Comparison of ENCODE assay signal across 8 cellular contexts in the genomic region with DNA sequence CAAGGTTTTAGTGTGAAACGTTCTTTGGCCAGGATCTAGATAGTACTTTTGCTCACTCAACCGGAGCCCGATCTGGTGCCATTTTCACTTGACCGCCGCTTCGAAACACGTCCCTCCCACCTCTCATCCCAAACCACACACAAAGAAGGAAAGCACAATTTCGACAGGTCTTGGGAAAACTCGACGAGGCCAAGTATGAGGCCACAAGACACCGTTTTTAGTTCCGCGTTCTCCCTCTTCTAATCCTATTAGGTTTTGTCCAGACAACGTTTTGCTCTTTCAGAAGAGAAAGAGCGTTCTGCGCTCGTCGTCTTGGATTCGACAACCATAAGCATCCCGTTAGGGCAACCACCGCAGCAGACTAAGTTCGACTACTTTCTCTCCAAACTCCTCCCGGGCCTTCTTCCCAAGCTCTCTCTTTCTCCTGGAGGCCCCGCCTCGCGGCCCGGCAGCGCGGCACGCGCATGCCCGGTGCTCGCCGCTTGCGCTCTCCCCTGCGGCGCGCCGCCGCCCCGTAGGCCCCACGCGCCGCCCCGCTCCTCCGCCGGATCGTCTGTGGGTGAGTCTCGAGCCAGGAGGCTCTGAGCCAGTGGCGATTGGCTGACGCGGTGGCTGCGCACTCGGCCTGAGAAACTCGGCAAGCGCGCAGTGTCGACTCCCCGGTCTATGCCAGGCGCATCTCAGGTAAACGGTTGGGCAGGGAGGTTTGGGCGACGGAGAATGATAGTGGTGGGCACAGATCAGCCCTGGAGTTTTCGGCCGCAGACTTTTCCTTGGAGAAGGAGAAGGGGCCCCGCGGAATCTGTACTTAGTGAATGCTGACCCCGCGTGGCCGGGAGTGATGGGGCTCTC. TPM values are rescaled to one million over a fixed set of nuclear protein-coding genes. Genes with fewer than 3 reads are reported as not detected.
A peak's percentile ranks its signal among the peaks of the same experiment; 100 is the strongest.
DNase-seq lines count a peak whose midpoint lies in the region; TF ChIP-seq lines count a peak whose summit lies in the region.

A gene with protein sequence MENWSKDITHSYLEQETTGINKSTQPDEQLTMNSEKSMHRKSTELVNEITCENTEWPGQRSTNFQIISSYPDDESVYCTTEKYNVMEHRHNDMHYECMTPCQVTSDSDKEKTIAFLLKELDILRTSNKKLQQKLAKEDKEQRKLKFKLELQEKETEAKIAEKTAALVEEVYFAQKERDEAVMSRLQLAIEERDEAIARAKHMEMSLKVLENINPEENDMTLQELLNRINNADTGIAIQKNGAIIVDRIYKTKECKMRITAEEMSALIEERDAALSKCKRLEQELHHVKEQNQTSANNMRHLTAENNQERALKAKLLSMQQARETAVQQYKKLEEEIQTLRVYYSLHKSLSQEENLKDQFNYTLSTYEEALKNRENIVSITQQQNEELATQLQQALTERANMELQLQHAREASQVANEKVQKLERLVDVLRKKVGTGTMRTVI (plus strand): TSS at position 517 of the 852 bp plus-strand sequence. CDS start 49,952 bp downstream, outside the sequence.

- DNase-seq in Calu3 = peak; percentile 85
- peak; percentile 82 for DNase-seq in MG63
- DNase-seq in SW 1271 (lab: John Stamatoyannopoulos, UW) = peak; percentile 63 to 86
- DNase-seq in dorsolateral prefrontal cortex = peak; percentile 30 to 89 (median 70)
- DNase-seq in spleen = peak; percentile 84
- no peak for DNase-seq in GM20000 (ENCODE audit: low spot score)
- no peak for DNase-seq in NOMO-1 (lab: John Stamatoyannopoulos, UW; ENCODE audit: unreplicated experiment in 2 of 2)

- TF ChIP-seq POLR2A in spleen (IDR thresholded peaks at IDR 0.05) = peak in 1 of 3 donors; percentile 20

- TSS peak; percentile 95 for BruUV-seq in Calu3 (replicated peaks; lab: Mats Ljungman, UMichigan)

- TF ChIP-seq CTCF in Calu3 (IDR thresholded peaks at IDR 0.05; ENCODE audit: unreplicated experiment) = no peak
- peak in 46 of 56 donors; percentile 14 to 66 (median 42) for TF ChIP-seq CTCF in dorsolateral prefrontal cortex (IDR thresholded peaks at IDR 0.05 in 54 of 56, conservative IDR thresholded peaks at IDR 0.05 in 2 of 56; ENCODE audit: low read depth in 1 of 56, partially characterized antibody in 56 of 56)
- peak in 1 of 11 experiments; percentile 13 for TF ChIP-seq CTCF in spleen (IDR thresholded peaks at IDR 0.05 in 8 of 11, conservative IDR thresholded peaks at IDR 0.05 in 3 of 11)
- TF ChIP-seq CTCF in GM20000 (IDR thresholded peaks at IDR 0.05; ENCODE audit: extremely low read depth, missing control alignments) = no peak

- no peaks in the 10 kb centered on the region for H3K9me3 Mint-ChIP-seq in Calu3 (ENCODE audit: low read depth, unreplicated experiment)

- H3K4me3 ChIP-seq in MG63 (peak within 1 kb of the TSS; percentile 67), dorsolateral prefrontal cortex (peak within 1 kb of the TSS; percentile 43 to 87 (median 71)), spleen (peak within 1 kb of the TSS; percentile 27 to 72 (median 40))

- H3K4me1 ChIP-seq in spleen = peaks cover 0 to 19% (median 2%) of the 10 kb centered on the region in 6 donors

- no peaks in the 10 kb centered on the region for H3K9me3 ChIP-seq in MG63
- H3K9me3 ChIP-seq in spleen = no peaks in the 10 kb centered on the region

- intact Hi-C loops in Calu3 (cut with micrococcal nuclease; ENCODE audit: unreplicated experiment) = loop anchor here (2.0 to 5.0 kb wide), 2 partner anchors 25 to 35 kb away; a partner anchor contains a TSS
- intact Hi-C loops in dorsolateral prefrontal cortex (cut with DNase I) = loop anchor here (1.0 to 2.0 kb wide), 2 partner anchors 25 kb away; a partner anchor contains a TSS
- intact Hi-C loops in spleen (cut with DNase I; ENCODE audit: low total_unique reads) = no loop called here

- H3K36me3 ChIP-seq in MG63 = no peaks in the 10 kb centered on the region
- no peaks in the 10 kb centered on the region for H3K36me3 ChIP-seq in spleen

- WGBS in spleen, 5 donors = 2 to 13% (median 4%) methylated on average over 61 to 70 of the region's 70 CpGs

- H3K27me3 Mint-ChIP-seq in Calu3 (ENCODE audit: unreplicated experiment) = no peaks in the 10 kb centered on the region

- peak within 1 kb of the TSS; percentile 97 for H3K27ac Mint-ChIP-seq in Calu3 (ENCODE audit: unreplicated experiment)

- peaks cover 23% of the 10 kb centered on the region for H3K36me3 Mint-ChIP-seq in Calu3 (ENCODE audit: insufficient read depth, unreplicated experiment)

- no peaks in the 10 kb centered on the region for H3K27me3 ChIP-seq in MG63
- H3K27me3 ChIP-seq in dorsolateral prefrontal cortex = no peaks in the 10 kb centered on the region
- no peaks in the 10 kb centered on the region for H3K27me3 ChIP-seq in layer of hippocampus (ENCODE audit: control insufficient read depth, insufficient read depth, low read length)
- H3K27me3 ChIP-seq in spleen (replicated peaks in 1 of 7) = peaks cover 0 to 14% (median 0%) of the 10 kb centered on the region in 7 donors

- H3K27ac ChIP-seq in dorsolateral prefrontal cortex (peak within 1 kb of the TSS in 55 of 59 donors; percentile 27 to 91 (median 77)), layer of hippocampus (ENCODE audit: low read depth, low read length) (peak within 1 kb of the TSS; percentile 85), spleen (peak within 1 kb of the TSS; percentile 38 to 85 (median 80))

- H3K4me1 Mint-ChIP-seq in Calu3 (ENCODE audit: low read depth, unreplicated experiment) = peaks cover 44% of the 10 kb centered on the region

- peak within 1 kb of the TSS; percentile 94 for H3K4me3 Mint-ChIP-seq in Calu3 (ENCODE audit: low read depth, unreplicated experiment)

- CTCF ChIA-PET in Calu3 (lab: Charles Lee) = interaction anchor here (0.6 to 1.5 kb wide), 2 partner anchors 35 to 1680 kb away, joined by 4 read pairs; no protein-coding TSS in a partner anchor

RNA-seq across cellular contexts. Expression of the gene that starts here (rescaled TPM):
- total RNA-seq in Calu3 (2022) = 22.0 and 27.2 TPM in 2 replicates
- total RNA-seq in MG63 (2014; rRNA removed; shearing (Covaris generic); ENCODE audit: low replicate concordance) = 6.0 and 9.2 TPM in 2 replicates
- 10 to 100 TPM; 16.3 to 37.8 (median 24.5) TPM for total RNA-seq in dorsolateral prefrontal cortex
- total RNA-seq in spleen = 10 to 100 TPM in 3 of 7 donors, 1 to 10 TPM in 4; 3.4 to 15.5 (median 9.0) TPM
- 1 to 10 TPM in 1 of 3 donors, under 1 TPM in 2; 0.50 to 1.2 (median 0.65) TPM for polyA plus RNA-seq in spleen

Comparison
In these comparisons a context has a peak if more than half of its experiments do, and no peak if none do; other contexts are left out.
1. DNase-seq: peak in Calu3 (single experiment), MG63 (single experiment), SW 1271 (2 of 2), dorsolateral prefrontal cortex (10 of 10) and spleen (single experiment); none in GM20000 (single experiment) and NOMO-1 (0 of 2).
2. CTCF ChIP-seq: peak in dorsolateral prefrontal cortex (46 of 56); none in Calu3 (single experiment) and GM20000 (single experiment).
3. Peak in every context shown above with its lines, with median percentiles within 50 percentile points of each other: H3K4me3 ChIP-seq and H3K27ac ChIP-seq.